ENCODE assay signal across 16 cellular contexts in genomic region chr3:27628029-27628750, GRCh38.
DNase-seq lines count a peak whose midpoint lies in the region; ATAC-seq and TF ChIP-seq lines count a peak whose summit lies in the region.
"Had no signal": no experiment of that assay in that cellular context is flagged by ENCODE, and none has a peak within 500 bp of the region (broad histone marks: within the 10 kb centered on the region; RNA-seq: fewer than 3 reads in every experiment).

No MANE protein-coding gene starts in this region.

- no peaks in the 10 kb centered on the region for H3K36me3 Mint-ChIP-seq in activated naive CD8-positive, alpha-beta T cell treated with anti-CD3 and anti-CD28 coated beads, Interleukin-2, amount 10 ng/mL, durations not matched to agents 7 days and 5 days
- no peaks in the 10 kb centered on the region for H3K36me3 Mint-ChIP-seq in activated naive CD8-positive, alpha-beta T cell treated with anti-CD3 and anti-CD28 coated beads for 36 hours
- peaks cover 5% of the 10 kb centered on the region for H3K36me3 Mint-ChIP-seq in activated T-helper 1 cell treated with anti-CD3 and anti-CD28 coated beads, Interleukin-12 subunit alpha, Interleukin-12 subunit beta, Interleukin-2, Interleukin-4 antibody, amounts not matched to agents 30 ng/mL and 10 ng/mL and 1 ng/mL, durations not matched to agents 14 hours and 24 hours and 36 hours (ENCODE audit: low read depth)
- no peaks in the 10 kb centered on the region for H3K36me3 Mint-ChIP-seq in stimulated activated effector memory CD8-positive, alpha-beta T cell treated with anti-CD3 and anti-CD28 coated beads, Interleukin-12 subunit alpha, Interleukin-12 subunit beta, amount 100 ng/mL, for 72 hours

- peaks cover 52% of the 10 kb centered on the region for H3K4me1 ChIP-seq in Loucy (ENCODE audit: insufficient read depth, low read length, poor library complexity, severe bottlenecking)

- H3K9me2 ChIP-seq in Loucy (replicated peaks; ENCODE audit: low read depth, low read length), result no peaks in the 10 kb centered on the region

- H3F3A ChIP-seq in Loucy (ENCODE audit: low read depth), result no peaks in the 10 kb centered on the region

- H4K20me1 ChIP-seq in Loucy (ENCODE audit: insufficient read depth, low read length, poor library complexity, severe bottlenecking), result no peaks in the 10 kb centered on the region

- peaks cover 4% of the 10 kb centered on the region for H3K9me3 Mint-ChIP-seq in activated naive CD8-positive, alpha-beta T cell treated with anti-CD3 and anti-CD28 coated beads, Interleukin-2, amount 10 ng/mL, durations not matched to agents 7 days and 5 days
- H3K9me3 Mint-ChIP-seq in activated naive CD8-positive, alpha-beta T cell treated with anti-CD3 and anti-CD28 coated beads for 36 hours, result no peaks in the 10 kb centered on the region
- H3K9me3 Mint-ChIP-seq in activated T-helper 1 cell treated with anti-CD3 and anti-CD28 coated beads, Interleukin-12 subunit alpha, Interleukin-12 subunit beta, Interleukin-2, Interleukin-4 antibody, amounts not matched to agents 30 ng/mL and 10 ng/mL and 1 ng/mL, durations not matched to agents 14 hours and 24 hours and 36 hours, result no peaks in the 10 kb centered on the region
- no peaks in the 10 kb centered on the region for H3K9me3 Mint-ChIP-seq in stimulated activated effector memory CD8-positive, alpha-beta T cell treated with anti-CD3 and anti-CD28 coated beads, Interleukin-12 subunit alpha, Interleukin-12 subunit beta, amount 100 ng/mL, for 72 hours

- intact Hi-C loops in activated T-helper 1 cell treated with anti-CD3 and anti-CD28 coated beads, Interleukin-12 subunit alpha, Interleukin-12 subunit beta, Interleukin-2, Interleukin-4 antibody, amounts not matched to agents 30 ng/mL and 10 ng/mL and 1 ng/mL, durations not matched to agents 14 hours and 24 hours and 36 hours (cut with micrococcal nuclease), result loop anchor here (1.0 kb wide), 1 partner anchor 144 kb away; the partner anchor contains the start of gene SLC4A7

- peaks cover 32% of the 10 kb centered on the region for H3K4me1 Mint-ChIP-seq in activated naive CD8-positive, alpha-beta T cell treated with anti-CD3 and anti-CD28 coated beads, Interleukin-2, amount 10 ng/mL, durations not matched to agents 7 days and 5 days
- H3K4me1 Mint-ChIP-seq in activated naive CD8-positive, alpha-beta T cell treated with anti-CD3 and anti-CD28 coated beads for 36 hours, result peaks cover 18% of the 10 kb centered on the region
- peaks cover 51% of the 10 kb centered on the region for H3K4me1 Mint-ChIP-seq in activated T-helper 1 cell treated with anti-CD3 and anti-CD28 coated beads, Interleukin-12 subunit alpha, Interleukin-12 subunit beta, Interleukin-2, Interleukin-4 antibody, amounts not matched to agents 30 ng/mL and 10 ng/mL and 1 ng/mL, durations not matched to agents 14 hours and 24 hours and 36 hours (ENCODE audit: low read depth)
- H3K4me1 Mint-ChIP-seq in stimulated activated effector memory CD8-positive, alpha-beta T cell treated with anti-CD3 and anti-CD28 coated beads, Interleukin-12 subunit alpha, Interleukin-12 subunit beta, amount 100 ng/mL, for 72 hours, result peaks cover 57% of the 10 kb centered on the region

- no peaks in the 10 kb centered on the region for H3K27me3 Mint-ChIP-seq in activated naive CD8-positive, alpha-beta T cell treated with anti-CD3 and anti-CD28 coated beads, Interleukin-2, amount 10 ng/mL, durations not matched to agents 7 days and 5 days
- H3K27me3 Mint-ChIP-seq in activated naive CD8-positive, alpha-beta T cell treated with anti-CD3 and anti-CD28 coated beads for 36 hours, result no peaks in the 10 kb centered on the region
- H3K27me3 Mint-ChIP-seq in activated T-helper 1 cell treated with anti-CD3 and anti-CD28 coated beads, Interleukin-12 subunit alpha, Interleukin-12 subunit beta, Interleukin-2, Interleukin-4 antibody, amounts not matched to agents 30 ng/mL and 10 ng/mL and 1 ng/mL, durations not matched to agents 14 hours and 24 hours and 36 hours (ENCODE audit: insufficient read depth), result no peaks in the 10 kb centered on the region

- peaks cover 4% of the 10 kb centered on the region for H3K27me3 ChIP-seq in Loucy (ENCODE audit: insufficient read depth, low read length, poor library complexity, severe bottlenecking)
- H3K27me3 ChIP-seq: MG63, right atrium auricular region had no signal

- no peaks in the 10 kb centered on the region for H3K36me3 ChIP-seq in Loucy (ENCODE audit: insufficient read depth, low read length)
- H3K36me3 ChIP-seq: MG63, right atrium auricular region had no signal

- H3K27ac Mint-ChIP-seq in activated naive CD8-positive, alpha-beta T cell treated with anti-CD3 and anti-CD28 coated beads, Interleukin-2, amount 10 ng/mL, durations not matched to agents 7 days and 5 days, result no peak overlapping the region
- no peak overlapping the region for H3K27ac Mint-ChIP-seq in activated naive CD8-positive, alpha-beta T cell treated with anti-CD3 and anti-CD28 coated beads for 36 hours
- peak overlapping the region; percentile 52 for H3K27ac Mint-ChIP-seq in activated T-helper 1 cell treated with anti-CD3 and anti-CD28 coated beads, Interleukin-12 subunit alpha, Interleukin-12 subunit beta, Interleukin-2, Interleukin-4 antibody, amounts not matched to agents 30 ng/mL and 10 ng/mL and 1 ng/mL, durations not matched to agents 14 hours and 24 hours and 36 hours
- H3K27ac Mint-ChIP-seq in stimulated activated effector memory CD8-positive, alpha-beta T cell treated with anti-CD3 and anti-CD28 coated beads, Interleukin-12 subunit alpha, Interleukin-12 subunit beta, amount 100 ng/mL, for 72 hours, result peak overlapping the region; percentile 65

- DNase-seq in activated naive CD8-positive, alpha-beta T cell treated with anti-CD3 and anti-CD28 coated beads, Interleukin-2, amount 10 ng/mL, durations not matched to agents 7 days and 5 days, result no peak
- DNase-seq in activated naive CD8-positive, alpha-beta T cell treated with anti-CD3 and anti-CD28 coated beads for 36 hours, result no peak
- DNase-seq in activated T-helper 1 cell treated with anti-CD3 and anti-CD28 coated beads, Interleukin-12 subunit alpha, Interleukin-12 subunit beta, Interleukin-2, Interleukin-4 antibody, amounts not matched to agents 30 ng/mL and 10 ng/mL and 1 ng/mL, durations not matched to agents 14 hours and 24 hours and 36 hours (ENCODE audit: low spot score), result no peak
- no peak for DNase-seq in stimulated activated effector memory CD8-positive, alpha-beta T cell treated with anti-CD3 and anti-CD28 coated beads, Interleukin-12 subunit alpha, Interleukin-12 subunit beta, amount 100 ng/mL, for 72 hours (ENCODE audit: low spot score in 2 of 2)
- DNase-seq in activated T-cell treated with anti-CD3 and anti-CD28 coated beads, Interleukin-2, amount 50 U/mL, for 48 hours, result no peak
- DNase-seq in DMS153 (lab: John Stamatoyannopoulos, UW) (no peak), GDM1 (lab: John Stamatoyannopoulos, UW) (no peak)
- DNase-seq: caudate nucleus, foreskin fibroblast, H7, left colon, MG63, NCI-H2107, RPMI8226 had no signal

- H3K4me2 ChIP-seq in Loucy (ENCODE audit: low read depth, low read length, poor library complexity, severe bottlenecking), result peak overlapping the region; percentile 75

- POLR2A ChIA-PET in activated naive CD8-positive, alpha-beta T cell treated with anti-CD3 and anti-CD28 coated beads, Interleukin-2, amount 10 ng/mL, durations not matched to agents 7 days and 5 days (lab: Charles Lee), result no interaction called here

- H3K4me3 ChIP-seq in Loucy (ENCODE audit: low read length, poor library complexity, severe bottlenecking), result peak overlapping the region; percentile 49
- H3K4me3 ChIP-seq: MG63, right atrium auricular region had no signal

- no peaks in the 10 kb centered on the region for H3K79me2 ChIP-seq in Loucy (ENCODE audit: insufficient read depth, low read length)

- TF ChIP-seq CTCF in Loucy (conservative IDR thresholded peaks at IDR 0.05; ENCODE audit: low read length), result no peak

- no peak overlapping the region for H2AFZ ChIP-seq in Loucy (ENCODE audit: low read length)

- peak overlapping the region; percentile 28 for H3K4me3 Mint-ChIP-seq in activated naive CD8-positive, alpha-beta T cell treated with anti-CD3 and anti-CD28 coated beads, Interleukin-2, amount 10 ng/mL, durations not matched to agents 7 days and 5 days
- H3K4me3 Mint-ChIP-seq in activated naive CD8-positive, alpha-beta T cell treated with anti-CD3 and anti-CD28 coated beads for 36 hours, result no peak overlapping the region
- H3K4me3 Mint-ChIP-seq in activated T-helper 1 cell treated with anti-CD3 and anti-CD28 coated beads, Interleukin-12 subunit alpha, Interleukin-12 subunit beta, Interleukin-2, Interleukin-4 antibody, amounts not matched to agents 30 ng/mL and 10 ng/mL and 1 ng/mL, durations not matched to agents 14 hours and 24 hours and 36 hours, result no peak overlapping the region
- H3K4me3 Mint-ChIP-seq in stimulated activated effector memory CD8-positive, alpha-beta T cell treated with anti-CD3 and anti-CD28 coated beads, Interleukin-12 subunit alpha, Interleukin-12 subunit beta, amount 100 ng/mL, for 72 hours, result no peak overlapping the region

- peak; percentile 15 for ATAC-seq in activated naive CD8-positive, alpha-beta T cell treated with anti-CD3 and anti-CD28 coated beads, Interleukin-2, amount 10 ng/mL, durations not matched to agents 7 days and 5 days (ENCODE audit: low read depth)
- no peak for ATAC-seq in stimulated activated effector memory CD8-positive, alpha-beta T cell treated with anti-CD3 and anti-CD28 coated beads, Interleukin-12 subunit alpha, Interleukin-12 subunit beta, amount 100 ng/mL, for 72 hours
- ATAC-seq: left colon had no signal

- no peak overlapping the region for H3K9ac ChIP-seq in Loucy (ENCODE audit: low read depth, low read length, poor library complexity, severe bottlenecking)

- no peaks in the 10 kb centered on the region for H3K9me3 ChIP-seq in Loucy (ENCODE audit: insufficient read depth, low read depth, low read length)
- H3K9me3 ChIP-seq: MG63, right atrium auricular region had no signal

Comparison
In these comparisons a context has a peak if more than half of its experiments do, and no peak if none do; other contexts are left out.
1. H3K27ac Mint-ChIP-seq: peak in activated T-helper 1 cell treated with anti-CD3 and anti-CD28 coated beads, Interleukin-12 subunit alpha, Interleukin-12 subunit beta, Interleukin-2, Interleukin-4 antibody, amounts not matched to agents 30 ng/mL and 10 ng/mL and 1 ng/mL, durations not matched to agents 14 hours and 24 hours and 36 hours (single experiment) and stimulated activated effector memory CD8-positive, alpha-beta T cell treated with anti-CD3 and anti-CD28 coated beads, Interleukin-12 subunit alpha, Interleukin-12 subunit beta, amount 100 ng/mL, for 72 hours (single experiment); none in activated naive CD8-positive, alpha-beta T cell treated with anti-CD3 and anti-CD28 coated beads, Interleukin-2, amount 10 ng/mL, durations not matched to agents 7 days and 5 days (single experiment) and activated naive CD8-positive, alpha-beta T cell treated with anti-CD3 and anti-CD28 coated beads for 36 hours (single experiment).